Comparison of ENCODE assay signal across 19 cellular contexts in genomic region chr4:16513876-16514275, GRCh38.
"Had no signal": no experiment of that assay in that cellular context is flagged by ENCODE, and none has a peak within 500 bp of the region (broad histone marks: within the 10 kb centered on the region; RNA-seq: fewer than 3 reads in every experiment).

No MANE protein-coding gene starts in this region.

- DNase-seq: activated CD4-positive, alpha-beta memory T cell treated with anti-CD3 and anti-CD28 coated beads for 36 hours; activated CD4-positive, alpha-beta T cell treated with anti-CD3 and anti-CD28 coated beads, Interleukin-2, amount 10 ng/mL, durations not matched to agents 7 days and 5 days; activated CD4-positive, CD25-positive, alpha-beta regulatory T cell; activated CD8-positive, alpha-beta memory T cell treated with anti-CD3 and anti-CD28 coated beads for 24 hours; activated gamma-delta T cell treated with Interleukin-2 at 50 U/mL for 16 hours; activated naive CD4-positive, alpha-beta T cell treated with anti-CD3 and anti-CD28 coated beads, Interleukin-2, amount 10 ng/mL, durations not matched to agents 7 days and 5 days; activated naive CD8-positive, alpha-beta T cell treated with anti-CD3 and anti-CD28 coated beads for 36 hours; activated T-cell treated with anti-CD3 and anti-CD28 coated beads, Interleukin-2, amount 50 U/mL, for 48 hours; cerebellar nuclear complex; NCI-H1048; NCI-H1930; NCI-H2171; NCI-H2227 treated with DMSO at 0.1 percent for 48 hours; NCI-H446 treated with DMSO at 0.1 percent for 48 hours; NCI-H526; NCI-H82; SIG-M5; T-cell had no signal

- ATAC-seq: activated T-helper 17 cell treated with anti-CD3 and anti-CD28 coated beads, Interleukin-2, amount 50 U/mL, for 72 hours; T-cell had no signal
